1 cellular context compared by ENCODE assay signal in the genomic region with DNA sequence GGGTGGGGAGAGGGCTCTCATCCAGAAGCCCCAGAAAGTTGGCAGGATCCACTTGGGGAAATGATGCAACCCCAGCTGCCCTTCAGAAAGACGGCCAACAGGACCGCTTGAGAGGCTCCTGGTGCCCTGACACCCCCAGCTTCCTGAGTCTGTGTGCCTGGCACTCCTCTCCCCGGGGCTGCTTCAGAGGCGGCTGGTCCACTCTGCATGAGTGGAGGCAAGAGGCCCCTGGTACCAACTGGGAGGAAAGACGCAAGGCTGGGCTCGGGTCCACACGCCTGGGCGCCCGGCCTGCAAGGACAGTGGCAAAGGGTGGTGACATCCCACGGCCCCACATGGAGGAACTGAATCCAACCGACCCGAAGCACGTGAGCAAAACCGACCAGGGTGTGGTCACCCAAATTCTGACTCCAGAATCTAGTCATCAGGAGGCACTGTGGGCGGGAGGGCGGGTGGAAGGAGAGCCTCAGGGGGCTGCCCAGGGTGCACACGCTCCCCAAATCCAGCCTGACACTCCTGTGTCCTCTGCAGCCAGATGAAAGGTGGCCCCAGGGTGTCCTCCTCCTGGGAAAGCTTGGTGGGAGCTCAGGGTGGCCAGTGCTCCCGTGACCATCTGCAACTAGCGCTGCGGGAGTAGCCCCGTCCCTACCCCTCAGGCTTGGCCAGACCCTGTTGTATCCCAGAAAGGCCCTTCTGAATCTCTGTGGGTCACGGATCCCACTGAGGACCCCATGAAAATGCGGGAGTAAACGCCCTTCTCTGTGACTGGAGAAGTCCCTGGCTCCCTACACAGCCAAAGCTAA.
TF ChIP-seq lines count a peak whose summit lies in the region.

No MANE protein-coding gene starts in this region.

TF ChIP-seq in IMR-90, 13 proteins besides CTCF, POLR2A, EP300 and RAD21:
- TF ChIP-seq, protein P1, sequence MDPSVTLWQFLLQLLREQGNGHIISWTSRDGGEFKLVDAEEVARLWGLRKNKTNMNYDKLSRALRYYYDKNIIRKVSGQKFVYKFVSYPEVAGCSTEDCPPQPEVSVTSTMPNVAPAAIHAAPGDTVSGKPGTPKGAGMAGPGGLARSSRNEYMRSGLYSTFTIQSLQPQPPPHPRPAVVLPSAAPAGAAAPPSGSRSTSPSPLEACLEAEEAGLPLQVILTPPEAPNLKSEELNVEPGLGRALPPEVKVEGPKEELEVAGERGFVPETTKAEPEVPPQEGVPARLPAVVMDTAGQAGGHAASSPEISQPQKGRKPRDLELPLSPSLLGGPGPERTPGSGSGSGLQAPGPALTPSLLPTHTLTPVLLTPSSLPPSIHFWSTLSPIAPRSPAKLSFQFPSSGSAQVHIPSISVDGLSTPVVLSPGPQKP (IDR thresholded peaks at IDR 0.05; ENCODE audit: borderline replicate concordance, low read depth, low read length): no peak
- no peak for TF ChIP-seq MAZ (IDR thresholded peaks at IDR 0.05; ENCODE audit: borderline replicate concordance, low read depth, low read length)
- peak; percentile 43; the same call in 1 of the 2 replicates for TF ChIP-seq CEBPB (IDR thresholded peaks at IDR 0.05; ENCODE audit: low read depth, low read length)
- no peak for TF ChIP-seq RFX5 (IDR thresholded peaks at IDR 0.05; ENCODE audit: low read depth, low read length)
- no peak for TF ChIP-seq RCOR1 (IDR thresholded peaks at IDR 0.05; ENCODE audit: insufficient replicate concordance, low read length)
